9 cellular contexts compared by ENCODE assay signal in genomic region chr1:198681247-198681646, GRCh38. TPM values are rescaled to one million over a fixed set of nuclear protein-coding genes. Genes with fewer than 3 reads are reported as not detected.
A peak's percentile ranks its signal among the peaks of the same experiment; 100 is the strongest.
DNase-seq lines count a peak whose midpoint lies in the region; TF ChIP-seq lines count a peak whose summit lies in the region.
"Had no signal": no experiment of that assay in that cellular context is flagged by ENCODE, and none has a peak within 500 bp of the region (broad histone marks: within the 10 kb centered on the region; RNA-seq: fewer than 3 reads in every experiment).

No MANE protein-coding gene starts in this region.

- 32% methylated on average over 1 of the region's 1 CpG for WGBS in hepatocyte (ENCODE audit: low lambda C conversion rate, missing lambda C conversion rate)
- WGBS in mesendoderm (ENCODE audit: extremely low coverage, insufficient coverage, low lambda C conversion rate): no CpG with 5 or more reads among the region's 1 CpG

- peak overlapping the region; percentile 91 for H3K27ac ChIP-seq in KOPT-K1 (ENCODE audit: low read depth, low read length, poor library complexity, severe bottlenecking)
- H3K27ac ChIP-seq in hepatocyte: peak overlapping the region; percentile 71
- no peak overlapping the region for H3K27ac ChIP-seq in mesendoderm (ENCODE audit: low read depth, low read length)
- H3K27ac ChIP-seq in caudate nucleus (ENCODE audit: low read depth, low read length): no peak overlapping the region
- H3K27ac ChIP-seq: tibial artery had no signal

- H3K9ac ChIP-seq in mesendoderm (ENCODE audit: low read length): no peak overlapping the region

- peak; percentile 45 for DNase-seq in CD1c-positive myeloid dendritic cell (ENCODE audit: extremely low spot score)
- no peak for DNase-seq in T-helper 2 cell treated with Interferon-gamma antibody and Interleukin-4, amounts not matched to agents 5 μg/mL and 100 μg/mL, for 36 hours (ENCODE audit: low spot score)
- no peak for DNase-seq in hepatocyte (ENCODE audit: low spot score)
- DNase-seq in mesendoderm: no peak
- no peak for DNase-seq in OCI-M2 (lab: John Stamatoyannopoulos, UW; ENCODE audit: unreplicated experiment)
- no peak for DNase-seq in caudate nucleus (lab: John Stamatoyannopoulos, UW)
- DNase-seq in LoVo (ENCODE audit: low spot score): no peak

- H3K4me3 ChIP-seq in hepatocyte (no peak overlapping the region), mesendoderm (ENCODE audit: low read length) (no peak overlapping the region)
- H3K4me3 ChIP-seq: tibial artery had no signal

- H4K5ac ChIP-seq in mesendoderm (ENCODE audit: low read length): no peak overlapping the region

- peaks cover 14% of the 10 kb centered on the region for H3K4me1 ChIP-seq in hepatocyte (ENCODE audit: insufficient read depth)
- no peaks in the 10 kb centered on the region for H3K4me1 ChIP-seq in mesendoderm (ENCODE audit: control insufficient read depth, low read depth, low read length)

- H2BK120ac ChIP-seq in mesendoderm (ENCODE audit: low read depth, low read length): no peak overlapping the region

- peak overlapping the region; percentile 66 for H3K4me3 Mint-ChIP-seq in T-helper 2 cell treated with Interferon-gamma antibody and Interleukin-4, amounts not matched to agents 5 μg/mL and 100 μg/mL, for 36 hours

- no peak overlapping the region for H2AFZ ChIP-seq in hepatocyte

- H2BK5ac ChIP-seq in mesendoderm (ENCODE audit: low read length): no peak overlapping the region

- H3K9me2 ChIP-seq in hepatocyte (replicated peaks; ENCODE audit: insufficient read depth): no peaks in the 10 kb centered on the region

- H3K79me1 ChIP-seq in mesendoderm (ENCODE audit: low read length): no peaks in the 10 kb centered on the region

- no peak overlapping the region for H3K56ac ChIP-seq in mesendoderm (ENCODE audit: low read length)

- no peak overlapping the region for H3K4ac ChIP-seq in mesendoderm (ENCODE audit: low read depth, low read length)

- H2AK5ac ChIP-seq in mesendoderm (ENCODE audit: low read length): no peak overlapping the region

- H3K27ac Mint-ChIP-seq in T-helper 2 cell treated with Interferon-gamma antibody and Interleukin-4, amounts not matched to agents 5 μg/mL and 100 μg/mL, for 36 hours: peak overlapping the region; percentile 94

- no peak overlapping the region for H2BK15ac ChIP-seq in mesendoderm (replicated peaks; ENCODE audit: low read depth)

- H3K18ac ChIP-seq in mesendoderm (ENCODE audit: low read length): no peak overlapping the region

- H3K4me2 ChIP-seq in hepatocyte: peak overlapping the region; percentile 70
- no peak overlapping the region for H3K4me2 ChIP-seq in mesendoderm (ENCODE audit: low read length)

- no peaks in the 10 kb centered on the region for H4K20me1 ChIP-seq in hepatocyte (ENCODE audit: insufficient read depth, poor library complexity, severe bottlenecking)

- no peaks in the 10 kb centered on the region for H3K27me3 Mint-ChIP-seq in T-helper 2 cell treated with Interferon-gamma antibody and Interleukin-4, amounts not matched to agents 5 μg/mL and 100 μg/mL, for 36 hours (ENCODE audit: low read depth)

- H3K9me3 ChIP-seq in KOPT-K1 (ENCODE audit: insufficient read depth, low read length, poor library complexity, severe bottlenecking) (no peaks in the 10 kb centered on the region), hepatocyte (ENCODE audit: low read depth) (no peaks in the 10 kb centered on the region)
- H3K9me3 ChIP-seq: tibial artery had no signal

- H3K4me1 Mint-ChIP-seq in T-helper 2 cell treated with Interferon-gamma antibody and Interleukin-4, amounts not matched to agents 5 μg/mL and 100 μg/mL, for 36 hours (ENCODE audit: low read depth): peaks cover 76% of the 10 kb centered on the region

- peaks cover 62% of the 10 kb centered on the region for H3K36me3 Mint-ChIP-seq in T-helper 2 cell treated with Interferon-gamma antibody and Interleukin-4, amounts not matched to agents 5 μg/mL and 100 μg/mL, for 36 hours (ENCODE audit: low read depth)

- TF ChIP-seq CTCF in hepatocyte (IDR thresholded peaks at IDR 0.05; ENCODE audit: poor library complexity): no peak

- no peaks in the 10 kb centered on the region for H3K79me2 ChIP-seq in hepatocyte
- no peaks in the 10 kb centered on the region for H3K79me2 ChIP-seq in mesendoderm (ENCODE audit: control insufficient read depth, insufficient read depth, low read length)

- no peaks in the 10 kb centered on the region for H3K9me3 Mint-ChIP-seq in T-helper 2 cell treated with Interferon-gamma antibody and Interleukin-4, amounts not matched to agents 5 μg/mL and 100 μg/mL, for 36 hours

- H3K27me3 ChIP-seq in hepatocyte (no peaks in the 10 kb centered on the region), mesendoderm (ENCODE audit: insufficient read depth, low read length, poor library complexity) (no peaks in the 10 kb centered on the region)
- H3K27me3 ChIP-seq: tibial artery had no signal

- H4K8ac ChIP-seq in mesendoderm (ENCODE audit: low read depth, low read length): no peak overlapping the region

- H3K36me3 ChIP-seq in KOPT-K1 (ENCODE audit: insufficient read depth, low read length): peaks cover 8% of the 10 kb centered on the region
- no peaks in the 10 kb centered on the region for H3K36me3 ChIP-seq in hepatocyte (replicated peaks; ENCODE audit: insufficient read depth, low read depth)
- H3K36me3 ChIP-seq in mesendoderm (ENCODE audit: control insufficient read depth, insufficient read depth, low read length): no peaks in the 10 kb centered on the region
- H3K36me3 ChIP-seq: tibial artery had no signal

- H3K23ac ChIP-seq in mesendoderm (ENCODE audit: low read length): no peak overlapping the region

RNA-seq across cellular contexts. Expression of gene PTPRC, which starts 42.4 kb away (rescaled TPM):
- total RNA-seq in hepatocyte: 0.44 and 0.87 TPM in 2 replicates
- polyA plus RNA-seq in hepatocyte: 0.11 TPM in 1 of 2 replicates, not detected in the other
- polyA plus RNA-seq in mesendoderm (2013, experiment 1 of 2): not detected
- polyA plus RNA-seq in mesendoderm (2013, experiment 2 of 2): under 0.01 TPM

Comparison
In these comparisons a context has a peak if more than half of its experiments do, and no peak if none do; other contexts are left out.
1. H3K27ac ChIP-seq: peak in KOPT-K1 (single experiment) and hepatocyte (single experiment); none in mesendoderm (single experiment) and caudate nucleus (single experiment).